9 cellular contexts compared by ENCODE assay signal in genomic region chr9:34185778-34186551, GRCh38. TPM values are rescaled to one million over a fixed set of nuclear protein-coding genes. Genes with fewer than 3 reads are reported as not detected.
DNase-seq lines count a peak whose midpoint lies in the region; ATAC-seq, FAIRE-seq and TF ChIP-seq lines count a peak whose summit lies in the region.
"Had no signal": no experiment of that assay in that cellular context is flagged by ENCODE, and none has a peak within 500 bp of the region (broad histone marks: within the 10 kb centered on the region; RNA-seq: fewer than 3 reads in every experiment).

No MANE protein-coding gene starts in this region.

- no peak overlapping the region for H3K27ac ChIP-seq in HepG2 (ENCODE audit: extremely low read length, insufficient read depth, low read length)

- H3K36me3 Mint-ChIP-seq in type B pancreatic cell: peaks cover 5% of the 10 kb centered on the region

- in situ Hi-C loops in HepG2 (cut with HindIII; ENCODE audit: extremely low pct_ligation_motif_present, low pct_unique_long_range_greater_than_20kb): no loop called here

- no peak for TF ChIP-seq RAD21 in HepG2 (CRISPR knock-in tag; IDR thresholded peaks at IDR 0.05)

- 83% methylated on average over 3 of the region's 3 CpGs for WGBS in HepG2 (ENCODE audit: low lambda C conversion rate)

- ATAC-seq in HG02938 (IDR thresholded peaks at IDR 0.05; ENCODE audit: unreplicated experiment) (peak; percentile 84), HepG2 (no peak)

- intact Hi-C loops in HepG2 (cut with micrococcal nuclease; ENCODE audit: unreplicated experiment): no loop called here

- no peak for FAIRE-seq in HepG2 (lab: Jason Lieb, UNC)
- FAIRE-seq: colon had no signal

- H3K4me1 Mint-ChIP-seq in type B pancreatic cell (ENCODE audit: unreplicated experiment): peaks cover 14% of the 10 kb centered on the region

- peaks cover 15% of the 10 kb centered on the region for H4K20me1 ChIP-seq in HepG2 (ENCODE audit: insufficient read depth, low read length)

- no peak overlapping the region for H2AFZ ChIP-seq in HepG2 (ENCODE audit: low read length)

- peak; percentile 45 for DNase-seq in NCI-H748 (lab: John Stamatoyannopoulos, UW; ENCODE audit: unreplicated experiment)
- no peak for DNase-seq in NCI-H748 treated with DMSO at 0.1 percent for 48 hours (lab: John Stamatoyannopoulos, UW)
- peak; percentile 76 for DNase-seq in NOMO-1 treated with dmso at 0.1 percent for 144 hours (lab: John Stamatoyannopoulos, UW; ENCODE audit: unreplicated experiment)
- peak; percentile 93 to 96 for DNase-seq in cardiac fibroblast (ENCODE audit: low read depth in 2 of 2)
- DNase-seq in HepG2 (ENCODE audit: low spot score): no peak
- no peak for DNase-seq in type B pancreatic cell (ENCODE audit: extremely low spot score, unreplicated experiment)
- DNase-seq in SHP77 treated with DMSO at 0.1 percent for 48 hours (lab: John Stamatoyannopoulos, UW): no peak

- H3K36me3 ChIP-seq in HepG2 (replicated peaks in 1 of 2; ENCODE audit: control insufficient read depth in 1 of 2, insufficient read depth in 2 of 2, low read length in 2 of 2): no peaks in the 10 kb centered on the region; a peak in 1 of 5 replicates

- TSS peak; percentile 9 for BruUV-seq in HepG2 (replicated peaks; lab: Mats Ljungman, UMichigan)

- no peak overlapping the region for H3K4me3 ChIP-seq in cardiac fibroblast (replicated peaks in 1 of 2; ENCODE audit: low read depth in 2 of 2, low read length in 2 of 2)
- no peak overlapping the region for H3K4me3 ChIP-seq in HepG2 (replicated peaks in 1 of 3; ENCODE audit: insufficient read depth in 1 of 3, low read depth in 2 of 3, low read length in 3 of 3)

- H3K27ac Mint-ChIP-seq in type B pancreatic cell: peak overlapping the region; percentile 95

- CTCF ChIA-PET in HepG2 (lab: Yijun Ruan, JAX; ENCODE audit: low intra/inter-chr PET ratio, low total read pairs): no interaction called here

- H3K4me2 ChIP-seq in HepG2 (ENCODE audit: low read depth, low read length): no peak overlapping the region

- H3K27me3 ChIP-seq in HepG2 (ENCODE audit: control insufficient read depth in 1 of 2, insufficient read depth in 2 of 2, low read length in 2 of 2): no peaks in the 10 kb centered on the region

- H3K4me1 ChIP-seq in HepG2 (ENCODE audit: insufficient read depth, low read length): peaks cover 24% of the 10 kb centered on the region

- no peak for TF ChIP-seq POLR2A in HepG2 (IDR thresholded peaks at IDR 0.05; ENCODE audit: insufficient read depth in 1 of 2, low read depth in 2 of 2, low read length in 2 of 2)

- TF ChIP-seq EP300 in HepG2 (IDR thresholded peaks at IDR 0.05; ENCODE audit: low read depth in 2 of 2, low read length in 2 of 2): no peak
- no peak for TF ChIP-seq EP300 in HepG2 (CRISPR knock-in tag; IDR thresholded peaks at IDR 0.05; ENCODE audit: borderline replicate concordance)

- no peak for TF ChIP-seq CTCF in cardiac fibroblast (IDR thresholded peaks at IDR 0.05; ENCODE audit: low read depth, low read length)
- no peak for TF ChIP-seq CTCF in HepG2 (CRISPR knock-in tag; IDR thresholded peaks at IDR 0.05)
- no peak for TF ChIP-seq CTCF in type B pancreatic cell (conservative IDR thresholded peaks at IDR 0.05)

- no peaks in the 10 kb centered on the region for H3K9me3 ChIP-seq in HepG2 (ENCODE audit: low read length)

- H3K27me3 Mint-ChIP-seq in type B pancreatic cell: no peaks in the 10 kb centered on the region

- H3K4me3 Mint-ChIP-seq in type B pancreatic cell: peak overlapping the region; percentile 28

- no peak overlapping the region for H3K9ac ChIP-seq in HepG2 (ENCODE audit: insufficient read depth, low read depth, low read length)

- peaks cover 66% of the 10 kb centered on the region for H3K79me2 ChIP-seq in HepG2 (ENCODE audit: insufficient read depth, low read length)

- POLR2A ChIA-PET in HepG2 (lab: Yijun Ruan, JAX): no interaction called here

- H3K9me3 Mint-ChIP-seq in type B pancreatic cell: no peaks in the 10 kb centered on the region

TF ChIP-seq in HepG2, 621 proteins besides CTCF, POLR2A, EP300 and RAD21:
- TF ChIP-seq MAFK (conservative IDR thresholded peaks at IDR 0.05 in 1 of 2, IDR thresholded peaks at IDR 0.05 in 1 of 2; ENCODE audit: low read length in 2 of 2): peak in 1 of 2 experiments; percentile 71; a peak in 2 of 4 replicates
- TF ChIP-seq GLI4 (CRISPR knock-in tag; IDR thresholded peaks at IDR 0.05; ENCODE audit: borderline replicate concordance): no peak
- TF ChIP-seq SP140L (CRISPR knock-in tag; IDR thresholded peaks at IDR 0.05; ENCODE audit: borderline replicate concordance): no peak
- TF ChIP-seq MAFF (IDR thresholded peaks at IDR 0.05; ENCODE audit: low read depth, low read length): peak; percentile 65
- TF ChIP-seq ZNF451 (CRISPR knock-in tag; IDR thresholded peaks at IDR 0.05): no peak
- peak; percentile 37; the same call in 1 of the 2 replicates for TF ChIP-seq RBFOX2 (IDR thresholded peaks at IDR 0.05; ENCODE audit: low read depth, low read length)
- no peak for TF ChIP-seq SMYD3 (CRISPR knock-in tag; IDR thresholded peaks at IDR 0.05)

RNA-seq across cellular contexts. Expression of gene UBAP1, which starts 7.1 kb away (rescaled TPM):
- total RNA-seq in HepG2 (2016; rRNA removed; fragmentation: Illumina TruSeq; extraction: Trizol) (19.5 and 25.0 TPM in 2 replicates), type B pancreatic cell (ENCODE audit: low replicate concordance) (35.9 and 46.2 TPM in 2 replicates)
- total RNA-seq in HepG2 (2016; cell fraction: cytosol; rRNA removed; fragmentation: Illumina TruSeq; extraction: Trizol; ENCODE audit: low read depth): 11.2 and 12.8 TPM in 2 replicates
- total RNA-seq in HepG2 (2016; cell fraction: insoluble cytoplasmic fraction; rRNA removed; fragmentation: Illumina TruSeq; extraction: Trizol): 20.1 and 22.4 TPM in 2 replicates
- 30.4 and 31.7 TPM in 2 replicates for total RNA-seq in HepG2 (2016; cell fraction: membrane; rRNA removed; fragmentation: Illumina TruSeq; extraction: Trizol)
- total RNA-seq in HepG2 (2016; cell fraction: nucleus; rRNA removed; fragmentation: Illumina TruSeq; extraction: Trizol): 10.6 and 14.8 TPM in 2 replicates
- polyA plus RNA-seq in HepG2 (2011; rRNA removed): 39.9 and 40.5 TPM in 2 replicates
- polyA plus RNA-seq in HepG2 (2011; cell fraction: cytosol; rRNA removed): 31.0 and 35.5 TPM in 2 replicates
- polyA plus RNA-seq in HepG2 (2011; cell fraction: nucleus; rRNA removed): 14.8 and 17.8 TPM in 2 replicates
- polyA plus RNA-seq in HepG2 (2012): 25.4 and 29.3 TPM in 2 replicates
- polyA plus RNA-seq in HepG2 (2016; cell fraction: cytosol; fragmentation: Illumina TruSeq; extraction: Trizol; ENCODE audit: low read depth): 12.6 and 14.8 TPM in 2 replicates
- 38.0 and 43.8 TPM in 2 replicates for polyA plus RNA-seq in HepG2 (2016; cell fraction: insoluble cytoplasmic fraction; fragmentation: Illumina TruSeq; extraction: Trizol; ENCODE audit: low read depth)
- polyA plus RNA-seq in HepG2 (2016; cell fraction: membrane; fragmentation: Illumina TruSeq; extraction: Trizol; ENCODE audit: low read depth): 35.6 and 36.0 TPM in 2 replicates
- polyA plus RNA-seq in HepG2 (2016; cell fraction: nucleus; fragmentation: Illumina TruSeq; extraction: Trizol; ENCODE audit: insufficient read depth, low read depth): 27.9 and 28.4 TPM in 2 replicates
- polyA minus RNA-seq in HepG2 (2011; rRNA and poly(A)+ RNA removed; ENCODE audit: low replicate concordance): 46.0 and 93.6 TPM in 2 replicates
- polyA minus RNA-seq in HepG2 (2011; cell fraction: cytosol; rRNA and poly(A)+ RNA removed): 21.2 and 24.1 TPM in 2 replicates
- polyA minus RNA-seq in HepG2 (2011; cell fraction: nucleus; rRNA and poly(A)+ RNA removed): 14.9 and 19.9 TPM in 2 replicates

RNA-seq across cellular contexts. Expression of gene DCAF12, which starts 59.5 kb away (rescaled TPM):
- total RNA-seq in HepG2 (2016; rRNA removed; fragmentation: Illumina TruSeq; extraction: Trizol): 26.8 and 36.6 TPM in 2 replicates
- 5.5 and 5.9 TPM in 2 replicates for total RNA-seq in HepG2 (2016; cell fraction: cytosol; rRNA removed; fragmentation: Illumina TruSeq; extraction: Trizol; ENCODE audit: low read depth)
- total RNA-seq in HepG2 (2016; cell fraction: insoluble cytoplasmic fraction; rRNA removed; fragmentation: Illumina TruSeq; extraction: Trizol): 26.7 and 35.4 TPM in 2 replicates
- 22.9 and 23.0 TPM in 2 replicates for total RNA-seq in HepG2 (2016; cell fraction: membrane; rRNA removed; fragmentation: Illumina TruSeq; extraction: Trizol)
- 17.6 and 18.2 TPM in 2 replicates for total RNA-seq in HepG2 (2016; cell fraction: nucleus; rRNA removed; fragmentation: Illumina TruSeq; extraction: Trizol)
- 37.4 and 38.8 TPM in 2 replicates for polyA plus RNA-seq in HepG2 (2011; rRNA removed)
- polyA plus RNA-seq in HepG2 (2011; cell fraction: cytosol; rRNA removed): 24.7 and 32.7 TPM in 2 replicates
- polyA plus RNA-seq in HepG2 (2011; cell fraction: nucleus; rRNA removed): 15.0 and 20.8 TPM in 2 replicates
- 24.8 and 25.9 TPM in 2 replicates for polyA plus RNA-seq in HepG2 (2012)
- 2.7 and 3.0 TPM in 2 replicates for polyA plus RNA-seq in HepG2 (2016; cell fraction: cytosol; fragmentation: Illumina TruSeq; extraction: Trizol; ENCODE audit: low read depth)
- polyA plus RNA-seq in HepG2 (2016; cell fraction: insoluble cytoplasmic fraction; fragmentation: Illumina TruSeq; extraction: Trizol; ENCODE audit: low read depth): 47.0 and 48.8 TPM in 2 replicates
- polyA plus RNA-seq in HepG2 (2016; cell fraction: membrane; fragmentation: Illumina TruSeq; extraction: Trizol; ENCODE audit: low read depth): 14.1 and 14.3 TPM in 2 replicates
- polyA plus RNA-seq in HepG2 (2016; cell fraction: nucleus; fragmentation: Illumina TruSeq; extraction: Trizol; ENCODE audit: insufficient read depth, low read depth): 24.1 and 24.6 TPM in 2 replicates
- 59.5 and 125 TPM in 2 replicates for polyA minus RNA-seq in HepG2 (2011; rRNA and poly(A)+ RNA removed; ENCODE audit: low replicate concordance)
- polyA minus RNA-seq in HepG2 (2011; cell fraction: cytosol; rRNA and poly(A)+ RNA removed): 19.9 and 21.3 TPM in 2 replicates
- 24.5 and 30.1 TPM in 2 replicates for polyA minus RNA-seq in HepG2 (2011; cell fraction: nucleus; rRNA and poly(A)+ RNA removed)
- total RNA-seq in type B pancreatic cell (ENCODE audit: low replicate concordance): 42.4 and 45.3 TPM in 2 replicates

Comparison
In these comparisons a context has a peak if more than half of its experiments do, and no peak if none do; other contexts are left out.
1. DNase-seq: peak in NCI-H748 (single experiment), NOMO-1 treated with dmso at 0.1 percent for 144 hours (single experiment) and cardiac fibroblast (2 of 2); none in NCI-H748 treated with DMSO at 0.1 percent for 48 hours (single experiment), HepG2 (single experiment), type B pancreatic cell (single experiment) and SHP77 treated with DMSO at 0.1 percent for 48 hours (single experiment).